ENCODE assay signal across 8 cellular contexts in genomic region chr1:51616490-51616889, GRCh38. TPM values are rescaled to one million over a fixed set of nuclear protein-coding genes. Genes with fewer than 3 reads are reported as not detected.
DNase-seq lines count a peak whose midpoint lies in the region; ATAC-seq and TF ChIP-seq lines count a peak whose summit lies in the region.

No MANE protein-coding gene starts in this region.

- H3K36me3 ChIP-seq in right atrium auricular region, result no peaks in the 10 kb centered on the region

- no peaks in the 10 kb centered on the region for H3K9me3 Mint-ChIP-seq in natural killer cell

- H3K27me3 ChIP-seq in right atrium auricular region, result no peaks in the 10 kb centered on the region

- H3K4me3 Mint-ChIP-seq in natural killer cell, result peak overlapping the region; percentile 3

- peaks cover 15 to 20% of the 10 kb centered on the region in 2 donors for H3K4me1 Mint-ChIP-seq in natural killer cell

- ATAC-seq in Right ventricle myocardium inferior (no peak), natural killer cell (no peak), GM21367 (IDR thresholded peaks at IDR 0.05; ENCODE audit: unreplicated experiment) (no peak)

- H3K27ac Mint-ChIP-seq in natural killer cell, result peak overlapping the region in 1 of 2 donors; percentile 98

- peaks cover 0 to 58% of the 10 kb centered on the region in 2 donors for H3K4me1 ChIP-seq in right atrium auricular region

- H3K27ac ChIP-seq in right atrium auricular region, result peak overlapping the region; percentile 93 to 95
- H3K27ac ChIP-seq in caudate nucleus (ENCODE audit: low read depth, low read length), result peak overlapping the region; percentile 18

- TF ChIP-seq CTCF in right atrium auricular region (IDR thresholded peaks at IDR 0.05), result no peak
- TF ChIP-seq CTCF in natural killer cell (IDR thresholded peaks at IDR 0.05), result no peak

- peak overlapping the region; percentile 81 to 86 for H3K4me3 ChIP-seq in right atrium auricular region

- H3K9me3 ChIP-seq in right atrium auricular region, result no peaks in the 10 kb centered on the region

- intact Hi-C loops in Right ventricle myocardium inferior (cut with DNase I) (loop anchor here (2.0 to 5.0 kb wide), 2 partner anchors 46 to 152 kb away; no protein-coding TSS in a partner anchor), natural killer cell (cut with micrococcal nuclease) (no loop called here)

- H3K27me3 Mint-ChIP-seq in natural killer cell (ENCODE audit: low read depth in 2 of 2), result peaks cover 8 to 10% of the 10 kb centered on the region in 2 donors

- H3K36me3 Mint-ChIP-seq in natural killer cell, result no peaks in the 10 kb centered on the region

- DNase-seq in right atrium auricular region (ENCODE audit: low spot score) (no peak), Right ventricle myocardium inferior (ENCODE audit: missing footprints) (no peak), caudate nucleus (lab: John Stamatoyannopoulos, UW) (no peak), natural killer cell (no peak), NOMO-1 (lab: John Stamatoyannopoulos, UW; ENCODE audit: unreplicated experiment in 2 of 2) (no peak), putamen (ENCODE audit: low spot score) (no peak), CD1c-positive myeloid dendritic cell (ENCODE audit: extremely low spot score) (no peak)

RNA-seq across cellular contexts. Expression of gene OSBPL9, which starts 0.4 kb away (rescaled TPM):
- 10 to 100 TPM; 60.0 to 60.8 TPM for total RNA-seq in right atrium auricular region
- total RNA-seq in Right ventricle myocardium inferior, result 45.1 TPM
- 10 to 100 TPM; 53.0 to 72.6 (median 62.0) TPM for total RNA-seq in natural killer cell
